ENCODE assay signal across 8 cellular contexts in genomic region chr3:172140499-172141391, GRCh38.
DNase-seq lines count a peak whose midpoint lies in the region; ATAC-seq and TF ChIP-seq lines count a peak whose summit lies in the region.

No MANE protein-coding gene starts in this region.

- H3K36me3 Mint-ChIP-seq in stimulated activated naive B cell treated with anti-CD40 and anti-IgM and Interleukin-4, amounts not matched to agents 10 μg/mL and 1 μg/mL and 100 μg/mL, for 72 hours: peaks cover 3 to 14% of the 10 kb centered on the region in 2 donors

- no peak overlapping the region for H3K4me3 Mint-ChIP-seq in stimulated activated naive B cell treated with anti-CD40 and anti-IgM and Interleukin-4, amounts not matched to agents 10 μg/mL and 1 μg/mL and 100 μg/mL, for 72 hours

- 12 to 18% (median 15%) methylated on average over 7 of the region's 7 CpGs for WGBS in psoas muscle, 3 donors

- POLR2A ChIA-PET in GM10248 (lab: Yijun Ruan, JAX): interaction anchor here (1.0 kb wide), 1 partner anchor 848 kb away, joined by 3 read pairs; no protein-coding TSS in a partner anchor

- intact Hi-C loops in psoas muscle (cut with DNase I) (no loop called here), head of caudate nucleus (cut with DNase I) (no loop called here)

- DNase-seq in GF-D8 (lab: John Stamatoyannopoulos, UW): peak; percentile 45
- DNase-seq in SJCRH30: peak; percentile 12 to 30
- peak; percentile 98 for DNase-seq in fibroblast of the aortic adventitia (ENCODE audit: low read depth)
- DNase-seq in psoas muscle: no peak
- no peak for DNase-seq in GM10248 (ENCODE audit: extremely low spot score)
- no peak for DNase-seq in stimulated activated naive B cell treated with anti-CD40 and anti-IgM and Interleukin-4, amounts not matched to agents 10 μg/mL and 1 μg/mL and 100 μg/mL, for 72 hours
- DNase-seq in head of caudate nucleus: no peak

- peaks cover 5 to 15% of the 10 kb centered on the region in 2 donors for H3K27me3 Mint-ChIP-seq in stimulated activated naive B cell treated with anti-CD40 and anti-IgM and Interleukin-4, amounts not matched to agents 10 μg/mL and 1 μg/mL and 100 μg/mL, for 72 hours

- CTCF ChIA-PET in GM10248 (lab: Yijun Ruan, JAX): interaction anchor here (1.1 to 2.3 kb wide), 7 partner anchors 11 to 105 kb away, joined by 3 to 11 read pairs (median 5); no protein-coding TSS in a partner anchor

- no peak overlapping the region for H3K4me3 ChIP-seq in SJCRH30
- H3K4me3 ChIP-seq in fibroblast of the aortic adventitia (ENCODE audit: low read depth, low read length): no peak overlapping the region
- peak overlapping the region; percentile 8 for H3K4me3 ChIP-seq in psoas muscle

- ATAC-seq in psoas muscle (peak; percentile 74 to 85 (median 75)), HG02678 (IDR thresholded peaks at IDR 0.05; ENCODE audit: unreplicated experiment) (no peak)
- ATAC-seq in stimulated activated naive B cell treated with anti-CD40 and anti-IgM and Interleukin-4, amounts not matched to agents 10 μg/mL and 1 μg/mL and 100 μg/mL, for 72 hours (replicated peaks): no peak

- peaks cover 29 to 59% of the 10 kb centered on the region in 2 donors for H3K4me1 Mint-ChIP-seq in stimulated activated naive B cell treated with anti-CD40 and anti-IgM and Interleukin-4, amounts not matched to agents 10 μg/mL and 1 μg/mL and 100 μg/mL, for 72 hours

- TF ChIP-seq CTCF in fibroblast of the aortic adventitia (IDR thresholded peaks at IDR 0.05; ENCODE audit: insufficient read depth, low read length) (no peak), psoas muscle (IDR thresholded peaks at IDR 0.05) (no peak), GM10248 (IDR thresholded peaks at IDR 0.05; ENCODE audit: control extremely low read depth, extremely low read depth, low read depth, missing control alignments) (no peak)

- H3K9me3 Mint-ChIP-seq in stimulated activated naive B cell treated with anti-CD40 and anti-IgM and Interleukin-4, amounts not matched to agents 10 μg/mL and 1 μg/mL and 100 μg/mL, for 72 hours: no peaks in the 10 kb centered on the region

- H3K9me3 ChIP-seq in SJCRH30 (replicated peaks) (no peaks in the 10 kb centered on the region), psoas muscle (no peaks in the 10 kb centered on the region)

- H3K36me3 ChIP-seq in SJCRH30: peaks cover 15% of the 10 kb centered on the region; the same call in 1 of the 2 replicates
- no peaks in the 10 kb centered on the region for H3K36me3 ChIP-seq in psoas muscle (ENCODE audit: insufficient read depth in 1 of 2, low read depth in 1 of 2)

- H3K27ac ChIP-seq in SJCRH30 (peak overlapping the region; percentile 29; the same call in 1 of the 2 replicates), psoas muscle (peak overlapping the region; percentile 79)

- H3K4me1 ChIP-seq in SJCRH30 (peaks cover 36% of the 10 kb centered on the region), psoas muscle (peaks cover 67% of the 10 kb centered on the region)

- H3K27me3 ChIP-seq in SJCRH30 (no peaks in the 10 kb centered on the region), psoas muscle (ENCODE audit: insufficient read depth in 3 of 3, low read length in 2 of 3) (no peaks in the 10 kb centered on the region)

- H3K27ac Mint-ChIP-seq in stimulated activated naive B cell treated with anti-CD40 and anti-IgM and Interleukin-4, amounts not matched to agents 10 μg/mL and 1 μg/mL and 100 μg/mL, for 72 hours: no peak overlapping the region

Comparison
In these comparisons a context has a peak if more than half of its experiments do, and no peak if none do; other contexts are left out.
1. DNase-seq: peak in GF-D8 (single experiment), SJCRH30 (2 of 2) and fibroblast of the aortic adventitia (single experiment); none in psoas muscle (0 of 2), GM10248 (single experiment), stimulated activated naive B cell treated with anti-CD40 and anti-IgM and Interleukin-4, amounts not matched to agents 10 μg/mL and 1 μg/mL and 100 μg/mL, for 72 hours (single experiment) and head of caudate nucleus (0 of 42).
2. ATAC-seq: peak in psoas muscle (4 of 4); none in stimulated activated naive B cell treated with anti-CD40 and anti-IgM and Interleukin-4, amounts not matched to agents 10 μg/mL and 1 μg/mL and 100 μg/mL, for 72 hours (0 of 2) and HG02678 (single experiment).